Comparison of ENCODE assay signal across 24 cellular contexts in the genomic region with DNA sequence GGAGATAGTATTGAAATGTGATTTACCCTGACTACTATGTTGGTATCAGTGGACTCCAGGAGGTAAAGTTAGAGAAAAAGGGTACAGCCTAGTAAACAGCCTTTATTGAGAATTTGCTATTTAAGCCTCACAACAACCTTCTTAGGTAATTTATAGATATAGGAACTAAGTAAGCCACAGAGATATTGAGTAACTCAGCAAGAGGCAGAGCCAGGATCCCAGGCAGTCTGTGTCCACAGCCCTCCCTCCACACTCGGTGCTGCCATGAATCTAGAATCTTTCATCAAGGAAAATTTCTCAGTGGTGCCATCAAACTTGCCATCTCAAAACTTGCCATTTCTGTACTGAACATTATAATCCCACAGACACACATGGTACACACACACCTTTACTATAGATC.
DNase-seq lines count a peak whose midpoint lies in the region; ATAC-seq and TF ChIP-seq lines count a peak whose summit lies in the region.
"Had no signal": no experiment of that assay in that cellular context is flagged by ENCODE, and none has a peak within 500 bp of the region (broad histone marks: within the 10 kb centered on the region; RNA-seq: fewer than 3 reads in every experiment).

No MANE protein-coding gene starts in this region.

- no peak for ATAC-seq in T-helper 17 cell
- ATAC-seq: GM12878 had no signal

- intact Hi-C loops in breast epithelium (cut with DNase I; ENCODE audit: low total_unique reads) = no loop called here

- H3K27me3 ChIP-seq in HL-60 (ENCODE audit: insufficient read depth, poor library complexity, severe bottlenecking) (no peaks in the 10 kb centered on the region), breast epithelium (no peaks in the 10 kb centered on the region)
- H3K27me3 ChIP-seq: Peyer's patch had no signal

- no peak for TF ChIP-seq POLR2A in breast epithelium (IDR thresholded peaks at IDR 0.05)

- DNase-seq in AML-193 (lab: John Stamatoyannopoulos, UW) (peak; percentile 16 to 31), HL-60 (ENCODE audit: low read depth in 1 of 2, low spot score in 1 of 2) (peak; percentile 53 to 55), NOMO-1 (lab: John Stamatoyannopoulos, UW; ENCODE audit: unreplicated experiment in 2 of 2) (peak; percentile 64 to 81), T-helper 17 cell (no peak), breast epithelium (ENCODE audit: low spot score in 2 of 2) (no peak), D341Med (ENCODE audit: low spot score) (no peak)
- no peak for DNase-seq in activated naive CD4-positive, alpha-beta T cell (lab: John Stamatoyannopoulos, UW)
- DNase-seq: DMS79 treated with DMSO at 0.1 percent for 48 hours, GOT3, HCEC 1CT, IMR-90, NCI-H1048, NCI-H1417 treated with DMSO at 0.1 percent for 48 hours, NCI-H187, NCI-H2107, NCI-H446 treated with DMSO at 0.1 percent for 48 hours, NCI-H526 treated with DMSO at 0.1 percent for 48 hours, Peyer's patch, SW 1271, T-helper 2 cell had no signal

- H3K9me3 ChIP-seq in T-helper 17 cell (ENCODE audit: control insufficient read depth, low read length, poor library complexity, severe bottlenecking) = no peaks in the 10 kb centered on the region
- no peaks in the 10 kb centered on the region for H3K9me3 ChIP-seq in breast epithelium
- H3K9me3 ChIP-seq: Peyer's patch had no signal

- no peak overlapping the region for H3K4me3 ChIP-seq in HL-60 (replicated peaks; ENCODE audit: insufficient read depth, low read length)
- H3K4me3 ChIP-seq in breast epithelium = no peak overlapping the region
- H3K4me3 ChIP-seq: GM12878, Peyer's patch had no signal

- H3K27ac ChIP-seq in HL-60 (replicated peaks) (peak overlapping the region; percentile 36; the same call in 1 of the 2 replicates), breast epithelium (no peak overlapping the region)
- H3K27ac ChIP-seq: KMS-11, Peyer's patch had no signal

- no peaks in the 10 kb centered on the region for H3K36me3 ChIP-seq in breast epithelium

- no peaks in the 10 kb centered on the region for H3K27me3 Mint-ChIP-seq in T-helper 17 cell
- H3K27me3 Mint-ChIP-seq: B cell had no signal

- H3K4me1 Mint-ChIP-seq in T-helper 17 cell = peaks cover 6% of the 10 kb centered on the region

- TF ChIP-seq CTCF in HL-60 (IDR thresholded peaks at IDR 0.05; ENCODE audit: insufficient read depth, low read length) (no peak), breast epithelium (IDR thresholded peaks at IDR 0.05) (no peak)

- peaks cover 5% of the 10 kb centered on the region for H3K36me3 Mint-ChIP-seq in T-helper 17 cell (ENCODE audit: low read depth)

- H3K4me1 ChIP-seq in breast epithelium = no peaks in the 10 kb centered on the region
- H3K4me1 ChIP-seq: Peyer's patch had no signal

- peak overlapping the region; percentile 51 for H3K27ac Mint-ChIP-seq in T-helper 17 cell
- H3K27ac Mint-ChIP-seq: B cell had no signal

- no peak overlapping the region for H3K4me3 Mint-ChIP-seq in T-helper 17 cell
- H3K4me3 Mint-ChIP-seq: B cell, CD14-positive monocyte had no signal

Comparison
In these comparisons a context has a peak if more than half of its experiments do, and no peak if none do; other contexts are left out.
1. DNase-seq: peak in AML-193 (2 of 2), HL-60 (2 of 2) and NOMO-1 (2 of 2); none in T-helper 17 cell (0 of 3), breast epithelium (0 of 2), activated naive CD4-positive, alpha-beta T cell (0 of 4) and D341Med (single experiment).